14 cellular contexts compared by ENCODE assay signal in genomic region chrX:24858004-24858746, GRCh38.
"Had no signal": no experiment of that assay in that cellular context is flagged by ENCODE, and none has a peak within 500 bp of the region (broad histone marks: within the 10 kb centered on the region; RNA-seq: fewer than 3 reads in every experiment).

No MANE protein-coding gene starts in this region.

- DNase-seq: activated naive CD4-positive, alpha-beta T cell treated with anti-CD3 and anti-CD28 coated beads, Interleukin-2, amount 50 U/mL, for 16 hours; activated T-cell treated with anti-CD3 and anti-CD28 coated beads, Interleukin-2, amount 50 U/mL, for 1 hour; hypothalamus; left cardiac atrium; lower lobe of right lung; midbrain; naive B cell; pancreas; tibial artery; uterus had no signal

- H3K4me3 ChIP-seq: lower lobe of right lung, pancreas, skin epidermis, tibial artery, uterus had no signal

- H3K9me3 Mint-ChIP-seq: stimulated activated effector memory CD8-positive, alpha-beta T cell treated with anti-CD3 and anti-CD28 coated beads, Interleukin-12 subunit alpha, Interleukin-12 subunit beta, amount 100 ng/mL, for 72 hours had no signal

- H3K9me3 ChIP-seq: lower lobe of right lung, pancreas, tibial artery, uterus had no signal

- H3K4me3 Mint-ChIP-seq: naive B cell; stimulated activated effector memory CD8-positive, alpha-beta T cell treated with anti-CD3 and anti-CD28 coated beads, Interleukin-12 subunit alpha, Interleukin-12 subunit beta, amount 100 ng/mL, for 72 hours had no signal

- H3K27ac ChIP-seq: lower lobe of right lung, pancreas, skin epidermis, tibial artery, uterus had no signal

- FAIRE-seq: bronchial epithelial cell had no signal

- H3K27me3 Mint-ChIP-seq: naive B cell had no signal

- H3K27me3 ChIP-seq: pancreas, tibial artery, uterus had no signal

- H3K4me1 ChIP-seq: lower lobe of right lung, pancreas, tibial artery, uterus had no signal

- H3K4me1 Mint-ChIP-seq: naive B cell; stimulated activated effector memory CD8-positive, alpha-beta T cell treated with anti-CD3 and anti-CD28 coated beads, Interleukin-12 subunit alpha, Interleukin-12 subunit beta, amount 100 ng/mL, for 72 hours had no signal

- ATAC-seq: activated CD4-positive, CD25-positive, alpha-beta regulatory T cell treated with anti-CD3 and anti-CD28 coated beads, Interleukin-2, amount 50 U/mL, for 24 hours; left cardiac atrium; lower lobe of right lung; pancreas; stimulated activated effector memory CD8-positive, alpha-beta T cell treated with anti-CD3 and anti-CD28 coated beads, Interleukin-12 subunit alpha, Interleukin-12 subunit beta, amount 100 ng/mL, for 72 hours had no signal

- H3K36me3 ChIP-seq: lower lobe of right lung, pancreas, tibial artery, uterus had no signal
